In the genomic region with DNA sequence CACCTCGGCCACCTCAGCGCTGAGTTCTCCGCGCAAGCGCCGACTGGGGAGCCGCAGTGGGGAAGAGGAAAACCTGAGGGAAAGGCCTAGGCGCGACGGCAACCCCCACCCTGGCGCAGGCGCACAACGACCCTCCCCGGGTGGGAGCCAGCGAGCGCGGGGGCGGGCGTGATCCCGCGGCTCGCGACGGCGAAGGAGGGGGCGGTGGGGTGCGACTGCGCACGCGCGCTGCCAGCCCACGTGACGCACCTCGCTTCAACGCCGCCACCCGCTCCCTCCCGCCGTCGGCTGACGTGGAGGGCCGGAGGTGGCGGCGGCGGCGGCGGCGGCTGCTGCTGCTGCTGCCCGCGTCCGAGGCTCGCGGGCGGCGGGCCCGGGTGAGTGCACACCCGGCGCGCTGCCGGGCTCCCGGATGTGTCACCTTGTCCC, we compare ENCODE assay signal across 8 cellular contexts. TPM values are rescaled to one million over a fixed set of nuclear protein-coding genes. Genes with fewer than 3 reads are reported as not detected.
DNase-seq lines count a peak whose midpoint lies in the region; TF ChIP-seq lines count a peak whose summit lies in the region.

A gene (minus strand): TSS at position 84 of the 429 bp plus-strand sequence. CDS start 556 bp downstream, outside the sequence.
A gene with protein sequence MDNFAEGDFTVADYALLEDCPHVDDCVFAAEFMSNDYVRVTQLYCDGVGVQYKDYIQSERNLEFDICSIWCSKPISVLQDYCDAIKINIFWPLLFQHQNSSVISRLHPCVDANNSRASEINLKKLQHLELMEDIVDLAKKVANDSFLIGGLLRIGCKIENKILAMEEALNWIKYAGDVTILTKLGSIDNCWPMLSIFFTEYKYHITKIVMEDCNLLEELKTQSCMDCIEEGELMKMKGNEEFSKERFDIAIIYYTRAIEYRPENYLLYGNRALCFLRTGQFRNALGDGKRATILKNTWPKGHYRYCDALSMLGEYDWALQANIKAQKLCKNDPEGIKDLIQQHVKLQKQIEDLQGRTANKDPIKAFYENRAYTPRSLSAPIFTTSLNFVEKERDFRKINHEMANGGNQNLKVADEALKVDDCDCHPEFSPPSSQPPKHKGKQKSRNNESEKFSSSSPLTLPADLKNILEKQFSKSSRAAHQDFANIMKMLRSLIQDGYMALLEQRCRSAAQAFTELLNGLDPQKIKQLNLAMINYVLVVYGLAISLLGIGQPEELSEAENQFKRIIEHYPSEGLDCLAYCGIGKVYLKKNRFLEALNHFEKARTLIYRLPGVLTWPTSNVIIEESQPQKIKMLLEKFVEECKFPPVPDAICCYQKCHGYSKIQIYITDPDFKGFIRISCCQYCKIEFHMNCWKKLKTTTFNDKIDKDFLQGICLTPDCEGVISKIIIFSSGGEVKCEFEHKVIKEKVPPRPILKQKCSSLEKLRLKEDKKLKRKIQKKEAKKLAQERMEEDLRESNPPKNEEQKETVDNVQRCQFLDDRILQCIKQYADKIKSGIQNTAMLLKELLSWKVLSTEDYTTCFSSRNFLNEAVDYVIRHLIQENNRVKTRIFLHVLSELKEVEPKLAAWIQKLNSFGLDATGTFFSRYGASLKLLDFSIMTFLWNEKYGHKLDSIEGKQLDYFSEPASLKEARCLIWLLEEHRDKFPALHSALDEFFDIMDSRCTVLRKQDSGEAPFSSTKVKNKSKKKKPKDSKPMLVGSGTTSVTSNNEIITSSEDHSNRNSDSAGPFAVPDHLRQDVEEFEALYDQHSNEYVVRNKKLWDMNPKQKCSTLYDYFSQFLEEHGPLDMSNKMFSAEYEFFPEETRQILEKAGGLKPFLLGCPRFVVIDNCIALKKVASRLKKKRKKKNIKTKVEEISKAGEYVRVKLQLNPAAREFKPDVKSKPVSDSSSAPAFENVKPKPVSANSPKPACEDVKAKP (N-terminal part only) (plus strand): TSS at position 267 of the 429 bp plus-strand sequence. CDS start 14,004 bp downstream, outside the sequence.

- CTCF ChIA-PET in HEK293T (lab: Yijun Ruan, JAX) = no interaction called here

- H3K27ac ChIP-seq in SJSA1 (peak within 1 kb of the TSS; percentile 91), neutrophil (peak within 1 kb of the TSS; percentile 87), substantia nigra (ENCODE audit: low read depth, low read length, poor library complexity, severe bottlenecking) (peak within 1 kb of the TSS; percentile 96)

- H3K36me3 ChIP-seq in SJSA1 = peaks cover 8% of the 10 kb centered on the region
- H3K36me3 ChIP-seq in neutrophil = no peaks in the 10 kb centered on the region

- H3K4me3 ChIP-seq in SJSA1 (peak within 1 kb of the TSS; percentile 90), neutrophil (ENCODE audit: low read depth in 1 of 2, low read length in 1 of 2) (peak within 1 kb of the TSS; percentile 80 to 99)

- POLR2A ChIA-PET in HEK293T (lab: Yijun Ruan, JAX) = interaction anchor here (2.6 kb wide), 1 partner anchor 13 kb away, joined by 12 read pairs; no protein-coding TSS in a partner anchor

- H3K4me1 ChIP-seq in SJSA1 (replicated peaks) (peaks cover 34% of the 10 kb centered on the region), neutrophil (ENCODE audit: control insufficient read depth in 1 of 2, insufficient read depth in 1 of 2, low read depth in 1 of 2, low read length in 1 of 2) (peaks cover 15 to 21% of the 10 kb centered on the region in 2 experiments)

- TF ChIP-seq CTCF in neutrophil (IDR thresholded peaks at IDR 0.05) = no peak

- in situ Hi-C loops in G401 (cut with HindIII; ENCODE audit: low sequenced_read_pairs) = no loop called here

- H3K9me3 ChIP-seq in SJSA1 (replicated peaks) (no peaks in the 10 kb centered on the region), neutrophil (no peaks in the 10 kb centered on the region)

- DNase-seq in G401 (ENCODE audit: low spot score) = peak; percentile 91
- DNase-seq in HEK293T (ENCODE audit: extremely low spot score) = peak; percentile 99
- peak; percentile 87 for DNase-seq in MV-4-11 (lab: John Stamatoyannopoulos, UW)
- peak; percentile 96 to 98 for DNase-seq in SJSA1 (ENCODE audit: low read depth in 1 of 2, low spot score in 2 of 2)
- peak; percentile 92 to 97 (median 96) for DNase-seq in activated naive CD4-positive, alpha-beta T cell (lab: John Stamatoyannopoulos, UW)
- peak; percentile 91 for DNase-seq in foreskin melanocyte
- DNase-seq in substantia nigra (lab: John Stamatoyannopoulos, UW) = peak in 48 of 49 donors; percentile 59 to 99 (median 92)

- no peaks in the 10 kb centered on the region for H3K27me3 ChIP-seq in SJSA1 (replicated peaks)
- no peaks in the 10 kb centered on the region for H3K27me3 ChIP-seq in neutrophil

TF ChIP-seq in HEK293T, 16 proteins besides CTCF, POLR2A, EP300 and RAD21:
- 0 out of 2 replicates have a peak, but pooled peaks have one; percentile 39 for TF ChIP-seq ARNT (IDR thresholded peaks at IDR 0.05)
- TF ChIP-seq ZNF384 (IDR thresholded peaks at IDR 0.05) = no peak
- TF ChIP-seq ELF4 (IDR thresholded peaks at IDR 0.05) = no peak
- peak; percentile 38; the same call in 1 of the 2 replicates for TF ChIP-seq L3MBTL2 (conservative IDR thresholded peaks at IDR 0.05)
- peak; percentile 73; the same call in 1 of the 2 replicates for TF ChIP-seq LEF1 (IDR thresholded peaks at IDR 0.05; ENCODE audit: borderline replicate concordance)

RNA-seq across cellular contexts. Expression of the first gene that starts in this region (rescaled TPM):
- 33.1 and 56.1 TPM in 2 replicates for total RNA-seq in G401 (2014; rRNA removed; shearing (Covaris generic))
- 13.6 and 36.7 TPM in 2 replicates for total RNA-seq in SJSA1 (2014; rRNA removed; shearing (Covaris generic))

RNA-seq across cellular contexts. Expression of the second gene that starts in this region (rescaled TPM):
- total RNA-seq in G401 (2014; rRNA removed; shearing (Covaris generic)) = 61.5 and 123 TPM in 2 replicates
- 184 and 259 TPM in 2 replicates for total RNA-seq in SJSA1 (2014; rRNA removed; shearing (Covaris generic))

Comparison
In these comparisons a context has a peak if more than half of its experiments do, and no peak if none do; other contexts are left out.
1. Peak in every context shown above with its lines: DNase-seq, H3K4me3 ChIP-seq and H3K27ac ChIP-seq.